ENCODE assay signal across 30 cellular contexts in genomic region chr10:56973766-56974165, GRCh38.
"Had no signal": no experiment of that assay in that cellular context is flagged by ENCODE, and none has a peak within 500 bp of the region (broad histone marks: within the 10 kb centered on the region; RNA-seq: fewer than 3 reads in every experiment).

No MANE protein-coding gene starts in this region.

- H3K27me3 Mint-ChIP-seq: dendritic cell treated with granulocyte-macrophage colony-stimulating factor and Interleukin-4, amounts not matched to agents 40 ng/mL and 50 ng/mL, for 4 days; effector memory CD8-positive, alpha-beta T cell; naive B cell; naive thymus-derived CD8-positive, alpha-beta T cell had no signal

- H3K27me3 ChIP-seq: colonic mucosa, esophagus squamous epithelium, gastrocnemius medialis, heart right ventricle had no signal

- H3K4me1 ChIP-seq: colonic mucosa, esophagus squamous epithelium, gastrocnemius medialis, heart right ventricle, lower lobe of right lung had no signal

- DNase-seq: colonic mucosa; cortex of kidney; effector CD8-positive, alpha-beta T cell; effector memory CD8-positive, alpha-beta T cell; endodermal cell; erythroblast; esophagus squamous epithelium; foreskin fibroblast; foreskin melanocyte; gastrocnemius medialis; glutamatergic neuron; head of caudate nucleus; heart right ventricle; hippocampal formation; immature natural killer cell; islet precursor cell; kidney; kidney glomerular epithelial cell; left colon; left ventricle myocardium superior; lower lobe of right lung; mesenchymal stem cell; mucosa of descending colon; naive B cell; naive thymus-derived CD8-positive, alpha-beta T cell had no signal

- H3K4me3 Mint-ChIP-seq: dendritic cell treated with granulocyte-macrophage colony-stimulating factor and Interleukin-4, amounts not matched to agents 40 ng/mL and 50 ng/mL, for 4 days; effector memory CD8-positive, alpha-beta T cell; endodermal cell; immature natural killer cell; mesothelial cell of epicardium; naive B cell; naive thymus-derived CD8-positive, alpha-beta T cell had no signal

- ATAC-seq: effector memory CD8-positive, alpha-beta T cell; esophagus mucosa; gastrocnemius medialis; heart right ventricle; left colon; left lobe of liver; left ventricle myocardium superior; mucosa of descending colon; naive thymus-derived CD8-positive, alpha-beta T cell had no signal

- H3K9me3 Mint-ChIP-seq: endodermal cell had no signal

- H3K4me3 ChIP-seq: colonic mucosa, esophagus squamous epithelium, gastrocnemius medialis, heart right ventricle, lower lobe of right lung, mucosa of descending colon had no signal

- H3K4me1 Mint-ChIP-seq: immature natural killer cell; naive B cell; naive thymus-derived CD8-positive, alpha-beta T cell had no signal

- H3K27ac Mint-ChIP-seq: dendritic cell treated with granulocyte-macrophage colony-stimulating factor and Interleukin-4, amounts not matched to agents 40 ng/mL and 50 ng/mL, for 4 days; effector memory CD8-positive, alpha-beta T cell; endodermal cell; immature natural killer cell; mesothelial cell of epicardium; naive B cell; naive thymus-derived CD8-positive, alpha-beta T cell had no signal

- H3K36me3 Mint-ChIP-seq: immature natural killer cell, mesothelial cell of epicardium, naive B cell had no signal

- H3K9me3 ChIP-seq: colonic mucosa, esophagus squamous epithelium, gastrocnemius medialis, lower lobe of right lung, mucosa of descending colon had no signal

- H3K36me3 ChIP-seq: colonic mucosa, esophagus squamous epithelium, gastrocnemius medialis, heart right ventricle, lower lobe of right lung had no signal

- H3K27ac ChIP-seq: colonic mucosa, epithelial cell of prostate, esophagus squamous epithelium, gastrocnemius medialis, heart right ventricle, lower lobe of right lung had no signal
